In genomic region chrX:154750301-154751120, GRCh38 we compare ENCODE assay signal across 8 cellular contexts. TPM values are rescaled to one million over a fixed set of nuclear protein-coding genes. Genes with fewer than 3 reads are reported as not detected.
A peak's percentile ranks its signal among the peaks of the same experiment; 100 is the strongest.
DNase-seq lines count a peak whose midpoint lies in the region; ATAC-seq and TF ChIP-seq lines count a peak whose summit lies in the region.

Gene GAB3, minus strand, starts transcription at chrX:154751077. Its CDS starts 52 bp downstream, at chrX:154751025.

- H3K9me3 ChIP-seq in ectodermal cell (ENCODE audit: control insufficient read depth, low read length) (no peaks in the 10 kb centered on the region), thyroid gland (no peaks in the 10 kb centered on the region)

- no peaks in the 10 kb centered on the region for H3K27me3 Mint-ChIP-seq in IgD-negative memory B cell
- no peaks in the 10 kb centered on the region for H3K27me3 Mint-ChIP-seq in memory B cell

- H3K36me3 ChIP-seq in ectodermal cell (ENCODE audit: control insufficient read depth, insufficient read depth, low read length) (no peaks in the 10 kb centered on the region), thyroid gland (no peaks in the 10 kb centered on the region)

- peaks cover 6 to 18% (median 11%) of the 10 kb centered on the region in 3 donors for H3K4me1 Mint-ChIP-seq in IgD-negative memory B cell
- peaks cover 11% of the 10 kb centered on the region for H3K4me1 Mint-ChIP-seq in memory B cell

- DNase-seq in CD1c-positive myeloid dendritic cell (ENCODE audit: extremely low spot score) (peak; percentile 53), memory B cell (ENCODE audit: low spot score in 2 of 2) (peak in 1 of 2 donors; percentile 56), thyroid gland (peak; percentile 39 to 48), DMS114 treated with DMSO at 0.1 percent for 48 hours (lab: John Stamatoyannopoulos, UW; ENCODE audit: unreplicated experiment) (no peak)

- peak; percentile 62 for ATAC-seq in GM19438 (IDR thresholded peaks at IDR 0.05; ENCODE audit: low read depth, unreplicated experiment)
- ATAC-seq in memory B cell (ENCODE audit: low read depth), result peak; percentile 66

- peak in 1 of 2 donors; percentile 42 for TF ChIP-seq POLR2A in thyroid gland (IDR thresholded peaks at IDR 0.05)

- H3K27ac Mint-ChIP-seq in IgD-negative memory B cell, result peak within 1 kb of the TSS; percentile 55 to 93 (median 86)
- peak within 1 kb of the TSS; percentile 89 for H3K27ac Mint-ChIP-seq in memory B cell

- no peaks in the 10 kb centered on the region for H3K4me1 ChIP-seq in ectodermal cell (ENCODE audit: control insufficient read depth, insufficient read depth, low read length)
- H3K4me1 ChIP-seq in thyroid gland, result peaks cover 0 to 3% of the 10 kb centered on the region in 2 donors

- H3K27ac ChIP-seq in ectodermal cell (ENCODE audit: insufficient read depth, low read depth, low read length, poor library complexity, severe bottlenecking) (no peak within 1 kb of the TSS), thyroid gland (peak within 1 kb of the TSS; percentile 51 to 61 (median 56))

- intact Hi-C loops in thyroid gland (cut with DNase I), result no loop called here

- TF ChIP-seq CTCF in WI38 (IDR thresholded peaks at IDR 0.05; ENCODE audit: low read depth, low read length) (no peak), thyroid gland (IDR thresholded peaks at IDR 0.05) (no peak)

- H3K4me3 ChIP-seq in WI38 (ENCODE audit: low read depth, low read length) (peak within 1 kb of the TSS; percentile 56), ectodermal cell (ENCODE audit: insufficient read depth, low read depth, low read length) (peak within 1 kb of the TSS; percentile 4), thyroid gland (replicated peaks in 1 of 3) (peak within 1 kb of the TSS in 2 of 3 donors; percentile 32 to 37)

- peak within 1 kb of the TSS; percentile 85 to 96 (median 86) for H3K4me3 Mint-ChIP-seq in IgD-negative memory B cell
- peak within 1 kb of the TSS; percentile 90 for H3K4me3 Mint-ChIP-seq in memory B cell

- 2 to 3% methylated on average over 81 of the region's 81 CpGs for WGBS in ectodermal cell, 2 experiments
- WGBS in thyroid gland, 2 donors, result 5 to 10% methylated on average over 5 to 7 of the region's 81 CpGs

- peaks cover 56% of the 10 kb centered on the region for H3K27me3 ChIP-seq in ectodermal cell (ENCODE audit: control insufficient read depth, insufficient read depth, low read length, poor library complexity, severe bottlenecking)
- no peaks in the 10 kb centered on the region for H3K27me3 ChIP-seq in thyroid gland

- H3K9me3 Mint-ChIP-seq in IgD-negative memory B cell (no peaks in the 10 kb centered on the region), memory B cell (no peaks in the 10 kb centered on the region)

- H3K36me3 Mint-ChIP-seq in IgD-negative memory B cell (no peaks in the 10 kb centered on the region), memory B cell (no peaks in the 10 kb centered on the region)

RNA-seq across cellular contexts. Expression of gene GAB3, which starts in this region (rescaled TPM):
- 3.0 TPM for polyA plus RNA-seq in IgD-negative memory B cell
- not detected for polyA plus RNA-seq in ectodermal cell (2013, experiment 1 of 4)
- not detected for polyA plus RNA-seq in ectodermal cell (2013, experiment 2 of 4)
- polyA plus RNA-seq in ectodermal cell (2013, experiment 3 of 4), result not detected
- not detected for polyA plus RNA-seq in ectodermal cell (2013, experiment 4 of 4)
- 10 to 100 TPM in 1 of 4 donors, 1 to 10 TPM in 3; 5.8 to 10.2 (median 8.1) TPM for total RNA-seq in thyroid gland

Comparison
In these comparisons a context has a peak if more than half of its experiments do, and no peak if none do; other contexts are left out.
1. H3K4me3 ChIP-seq: peak in every context shown above with its lines; median percentile 56 in WI38; 34 in thyroid gland; 4 in ectodermal cell.